8 cellular contexts compared by ENCODE assay signal in the genomic region with DNA sequence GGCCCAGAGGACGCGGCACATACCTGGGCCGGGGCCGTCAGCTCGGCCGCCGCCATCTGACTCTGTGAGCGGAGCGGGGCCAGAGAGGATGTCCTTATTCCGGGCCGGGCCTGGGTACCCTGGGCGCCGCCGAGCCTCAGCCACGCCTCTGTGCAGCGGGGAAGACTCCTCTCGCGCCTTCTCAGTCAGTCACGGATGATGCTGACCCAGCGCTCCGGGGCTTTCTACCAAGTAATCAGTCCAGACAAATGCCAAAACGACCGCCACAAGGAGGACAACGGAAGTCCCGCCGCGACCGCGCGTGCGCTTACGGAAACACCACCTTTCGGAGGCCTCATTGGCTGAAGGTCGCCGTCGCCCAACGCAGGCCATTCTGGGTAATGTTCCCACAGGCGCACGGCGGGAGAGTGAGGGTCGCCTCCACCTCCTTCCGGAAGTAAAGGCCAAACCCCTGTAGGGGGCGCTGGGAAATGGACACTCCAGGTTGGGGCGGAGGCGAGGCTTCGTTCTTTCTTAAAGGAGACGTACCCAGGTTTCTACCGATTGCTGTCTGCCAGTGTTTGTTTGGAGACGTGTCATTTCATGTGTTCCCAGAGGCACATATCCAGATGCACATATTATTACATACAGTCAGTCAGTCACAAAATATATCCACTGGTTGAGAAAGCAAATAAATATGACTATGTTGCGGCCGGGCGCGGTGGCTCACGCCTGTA. TPM values are rescaled to one million over a fixed set of nuclear protein-coding genes. Genes with fewer than 3 reads are reported as not detected.
DNase-seq lines count a peak whose midpoint lies in the region; ATAC-seq lines count a peak whose summit lies in the region.

A gene (minus strand): TSS at position 288 of the 716 bp plus-strand sequence. CDS start 232 bp downstream, at position 56.

- H3K27ac ChIP-seq in SJCRH30 (peak within 1 kb of the TSS; percentile 68), substantia nigra (ENCODE audit: low read depth, low read length, poor library complexity, severe bottlenecking) (peak within 1 kb of the TSS; percentile 56)

- H3K4me1 Mint-ChIP-seq in activated naive CD4-positive, alpha-beta T cell treated with anti-CD3 and anti-CD28 coated beads, Interleukin-2, amount 50 U/mL, for 24 hours: peaks cover 18% of the 10 kb centered on the region

- peak; percentile 85 for ATAC-seq in GM21528 (IDR thresholded peaks at IDR 0.05; ENCODE audit: low FRiP score, unreplicated experiment)

- peaks cover 17% of the 10 kb centered on the region; the same call in 1 of the 2 replicates for H3K9me3 ChIP-seq in SJCRH30 (replicated peaks)

- DNase-seq in DMS53 (lab: John Stamatoyannopoulos, UW): peak; percentile 91
- peak; percentile 95 for DNase-seq in Jurkat, Clone E6-1 (ENCODE audit: low read depth, low spot score)
- peak; percentile 97 for DNase-seq in SJCRH30
- DNase-seq in globus pallidus (ENCODE audit: low spot score): peak; percentile 89
- peak; percentile 73 for DNase-seq in non-pigmented ciliary epithelial cell (ENCODE audit: low read depth)
- peak; percentile 44 to 96 (median 89) for DNase-seq in substantia nigra (lab: John Stamatoyannopoulos, UW)

- H3K27me3 Mint-ChIP-seq in activated naive CD4-positive, alpha-beta T cell treated with anti-CD3 and anti-CD28 coated beads, Interleukin-2, amount 50 U/mL, for 24 hours: no peaks in the 10 kb centered on the region

- peak within 1 kb of the TSS; percentile 98 for H3K4me3 Mint-ChIP-seq in activated naive CD4-positive, alpha-beta T cell treated with anti-CD3 and anti-CD28 coated beads, Interleukin-2, amount 50 U/mL, for 24 hours

- H3K36me3 Mint-ChIP-seq in activated naive CD4-positive, alpha-beta T cell treated with anti-CD3 and anti-CD28 coated beads, Interleukin-2, amount 50 U/mL, for 24 hours: peaks cover 46% of the 10 kb centered on the region

- peak within 1 kb of the TSS; percentile 82 for H3K4me3 ChIP-seq in Jurkat, Clone E6-1 (ENCODE audit: low read length)
- H3K4me3 ChIP-seq in SJCRH30: peak within 1 kb of the TSS; percentile 77

- H3K9me3 Mint-ChIP-seq in activated naive CD4-positive, alpha-beta T cell treated with anti-CD3 and anti-CD28 coated beads, Interleukin-2, amount 50 U/mL, for 24 hours: peaks cover 19% of the 10 kb centered on the region

- peaks cover 19% of the 10 kb centered on the region for H3K36me3 ChIP-seq in SJCRH30

- peak within 1 kb of the TSS; percentile 96 for H3K27ac Mint-ChIP-seq in activated naive CD4-positive, alpha-beta T cell treated with anti-CD3 and anti-CD28 coated beads, Interleukin-2, amount 50 U/mL, for 24 hours

- H3K27me3 ChIP-seq in SJCRH30: no peaks in the 10 kb centered on the region

- no peaks in the 10 kb centered on the region for H3K4me1 ChIP-seq in SJCRH30

RNA-seq across cellular contexts. Expression of the gene that starts here (rescaled TPM):
- 1.7 TPM for polyA plus RNA-seq in Jurkat, Clone E6-1 (2012; ENCODE audit: insufficient read depth, insufficient read length)
- 11.5 and 11.6 TPM in 2 replicates for total RNA-seq in SJCRH30 (2014; rRNA removed; shearing (Covaris generic))

Comparison
In these comparisons a context has a peak if more than half of its experiments do, and no peak if none do; other contexts are left out.
1. Peak in every context shown above with its lines: DNase-seq, ATAC-seq, H3K4me3 ChIP-seq and H3K27ac ChIP-seq.